ENCODE assay signal across 8 cellular contexts in the genomic region with DNA sequence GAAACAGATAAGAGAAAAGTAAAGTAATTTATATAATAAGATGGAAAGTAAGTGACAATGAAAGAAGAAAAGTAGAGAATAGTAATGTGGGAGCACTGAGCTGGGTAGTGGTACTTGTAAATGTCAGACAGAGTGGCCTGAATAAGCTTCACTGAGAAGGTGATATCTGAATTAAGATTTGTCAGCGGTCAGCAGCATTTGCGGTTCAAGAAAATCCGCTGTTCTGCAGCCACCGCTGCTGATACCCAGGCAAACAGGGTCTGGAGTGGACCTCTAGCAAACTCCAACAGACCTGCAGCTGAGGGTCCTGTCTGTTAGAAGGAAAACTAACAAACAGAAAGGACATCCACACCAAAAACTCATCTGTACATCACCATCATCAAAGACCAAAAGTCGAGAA. TPM values are rescaled to one million over a fixed set of nuclear protein-coding genes. Genes with fewer than 3 reads are reported as not detected.
DNase-seq lines count a peak whose midpoint lies in the region; ATAC-seq, FAIRE-seq and TF ChIP-seq lines count a peak whose summit lies in the region.
"Not testable (repeated sequence)": the region's sequence is repeated elsewhere in the genome, so short reads cannot be mapped to it uniquely, and the experiment has no call there.
"Had no signal": no experiment of that assay in that cellular context is flagged by ENCODE, and none has a peak within 500 bp of the region (broad histone marks: within the 10 kb centered on the region; RNA-seq: fewer than 3 reads in every experiment).

No MANE protein-coding gene starts in this region.

- not testable (repeated sequence) for H3K79me2 ChIP-seq in GM12878 (ENCODE audit: control insufficient read depth, insufficient read depth, low read length)

- not testable (repeated sequence) for H3K4me1 ChIP-seq in GM12878 (ENCODE audit: control insufficient read depth, insufficient read depth, low read length)

- H3K4me1 Mint-ChIP-seq in T-helper 17 cell; endothelial cell (ENCODE audit: unreplicated experiment): not testable (repeated sequence)
- H3K4me1 Mint-ChIP-seq in central memory CD8-positive, alpha-beta T cell, result peaks cover 18% of the 10 kb centered on the region

- BruUV-seq in GM12878 (replicated peaks; lab: Mats Ljungman, UMichigan), result not testable (repeated sequence)

- not testable (repeated sequence) for H3K9me3 ChIP-seq in T-helper 17 cell (ENCODE audit: control insufficient read depth, low read length, poor library complexity, severe bottlenecking); GM12878 (replicated peaks; ENCODE audit: control insufficient read depth, insufficient read depth, low read length)

- not testable (repeated sequence) for H3K4me3 Mint-ChIP-seq in T-helper 17 cell
- peak overlapping the region; percentile 3 for H3K4me3 Mint-ChIP-seq in central memory CD8-positive, alpha-beta T cell
- peak overlapping the region; percentile 56 for H3K4me3 Mint-ChIP-seq in endothelial cell (ENCODE audit: unreplicated experiment)

- in situ Hi-C loops in GM12878 (cut with MboI), result not testable (repeated sequence)

- TF ChIP-seq RAD21 in GM12878 (IDR thresholded peaks at IDR 0.05; ENCODE audit: insufficient read depth, low read depth, low read length), result not testable (repeated sequence)

- not testable (repeated sequence) for H3K9me3 Mint-ChIP-seq in central memory CD8-positive, alpha-beta T cell
- H3K9me3 Mint-ChIP-seq in endothelial cell (ENCODE audit: unreplicated experiment), result peaks cover 15% of the 10 kb centered on the region

- RAD21 ChIA-PET in GM12878 (lab: Charles Lee; ENCODE audit: unreplicated experiment), result interaction anchor here (1.0 kb wide), 1 partner anchor 129 kb away, joined by 3 read pairs; no protein-coding TSS in a partner anchor

- H2AFZ ChIP-seq in GM12878 (ENCODE audit: control insufficient read depth, low read depth, low read length), result not testable (repeated sequence)

- CTCF ChIA-PET in GM12878 (lab: Yijun Ruan, JAX), result not testable (repeated sequence)

- not testable (repeated sequence) for TF ChIP-seq CTCF in GM12878 (IDR thresholded peaks at IDR 0.05 in 2 of 3, conservative IDR thresholded peaks at IDR 0.05 in 1 of 3; ENCODE audit: control insufficient read depth in 2 of 3, extremely low read depth in 1 of 3, insufficient read depth in 1 of 3, low read depth in 3 of 3, low read length in 3 of 3); endothelial cell (IDR thresholded peaks at IDR 0.05; ENCODE audit: unreplicated experiment)

- not testable (repeated sequence) for H3K4me2 ChIP-seq in GM12878 (ENCODE audit: control insufficient read depth, insufficient read depth)

- intact Hi-C loops in GM12878 (cut with micrococcal nuclease; ENCODE audit: unreplicated experiment), result not testable (repeated sequence)

- SMC1A ChIA-PET in GM12878 (lab: Charles Lee; ENCODE audit: uncharacterized antibody, unreplicated experiment), result not testable (repeated sequence)

- peak overlapping the region; percentile 57 for H3K27ac Mint-ChIP-seq in T-helper 17 cell
- not testable (repeated sequence) for H3K27ac Mint-ChIP-seq in central memory CD8-positive, alpha-beta T cell (ENCODE audit: low read depth); endothelial cell (ENCODE audit: unreplicated experiment)

- not testable (repeated sequence) for FAIRE-seq in GM12878 (lab: Jason Lieb, UNC)

- TF ChIP-seq POLR2A in GM12878 (IDR thresholded peaks at IDR 0.05; ENCODE audit: low read depth, low read length), result not testable (repeated sequence)

- not testable (repeated sequence) for H3K9ac ChIP-seq in GM12878 (ENCODE audit: control insufficient read depth, insufficient read depth, low read length)

- not testable (repeated sequence) for DNase-seq in T-helper 17 cell; GM12878 (ENCODE audit: low read depth, low spot score); central memory CD8-positive, alpha-beta T cell (ENCODE audit: low spot score in 2 of 2); endothelial cell (ENCODE audit: low spot score)

- not testable (repeated sequence) for H3K27me3 Mint-ChIP-seq in T-helper 17 cell; central memory CD8-positive, alpha-beta T cell; endothelial cell (ENCODE audit: unreplicated experiment)

- POLR2A ChIA-PET in GM12878 (lab: Charles Lee), result interaction anchor here (0.6 kb wide), 1 partner anchor 12 kb away, joined by 4 read pairs; no protein-coding TSS in a partner anchor

- ATAC-seq in T-helper 17 cell; GM12878; central memory CD8-positive, alpha-beta T cell (replicated peaks; ENCODE audit: extremely low read depth, poor library complexity, severe bottlenecking): not testable (repeated sequence)

- not testable (repeated sequence) for TF ChIP-seq EP300 in GM12878 (IDR thresholded peaks at IDR 0.05; ENCODE audit: borderline replicate concordance in 1 of 2, control insufficient read depth in 1 of 2, low read depth in 2 of 2, low read length in 2 of 2)

- 100% methylated on average over 5 of the region's 5 CpGs for WGBS in GM12878 (ENCODE audit: insufficient coverage, insufficient replicate concordance, low lambda C conversion rate, missing lambda C conversion rate)

- H4K20me1 ChIP-seq in GM12878 (ENCODE audit: control insufficient read depth, insufficient read depth), result not testable (repeated sequence)

- not testable (repeated sequence) for H3K27ac ChIP-seq in GM12878 (ENCODE audit: control insufficient read depth, insufficient read depth)

- not testable (repeated sequence) for H3K36me3 ChIP-seq in GM12878 (ENCODE audit: control insufficient read depth in 2 of 2, insufficient read depth in 2 of 2, low read length in 1 of 2)

- not testable (repeated sequence) for H3K27me3 ChIP-seq in GM12878 (replicated peaks in 1 of 2; ENCODE audit: control insufficient read depth in 2 of 2, insufficient read depth in 2 of 2, low read length in 1 of 2)

- H3K4me3 ChIP-seq in GM12878, result not testable (repeated sequence)

- H3K36me3 Mint-ChIP-seq in T-helper 17 cell (ENCODE audit: low read depth), result peaks cover 19% of the 10 kb centered on the region
- H3K36me3 Mint-ChIP-seq in central memory CD8-positive, alpha-beta T cell (ENCODE audit: insufficient read depth), result peaks cover 24% of the 10 kb centered on the region
- H3K36me3 Mint-ChIP-seq in endothelial cell (ENCODE audit: low read depth, unreplicated experiment), result peaks cover 63% of the 10 kb centered on the region

TF ChIP-seq in GM12878, 131 proteins besides CTCF, POLR2A, EP300 and RAD21:
- TF ChIP-seq, protein P1, sequence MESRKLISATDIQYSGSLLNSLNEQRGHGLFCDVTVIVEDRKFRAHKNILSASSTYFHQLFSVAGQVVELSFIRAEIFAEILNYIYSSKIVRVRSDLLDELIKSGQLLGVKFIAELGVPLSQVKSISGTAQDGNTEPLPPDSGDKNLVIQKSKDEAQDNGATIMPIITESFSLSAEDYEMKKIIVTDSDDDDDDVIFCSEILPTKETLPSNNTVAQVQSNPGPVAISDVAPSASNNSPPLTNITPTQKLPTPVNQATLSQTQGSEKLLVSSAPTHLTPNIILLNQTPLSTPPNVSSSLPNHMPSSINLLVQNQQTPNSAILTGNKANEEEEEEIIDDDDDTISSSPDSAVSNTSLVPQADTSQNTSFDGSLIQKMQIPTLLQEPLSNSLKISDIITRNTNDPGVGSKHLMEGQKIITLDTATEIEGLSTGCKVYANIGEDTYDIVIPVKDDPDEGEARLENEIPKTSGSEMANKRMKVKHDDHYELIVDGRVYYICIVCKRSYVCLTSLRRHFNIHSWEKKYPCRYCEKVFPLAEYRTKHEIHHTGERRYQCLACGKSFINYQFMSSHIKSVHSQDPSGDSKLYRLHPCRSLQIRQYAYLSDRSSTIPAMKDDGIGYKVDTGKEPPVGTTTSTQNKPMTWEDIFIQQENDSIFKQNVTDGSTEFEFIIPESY (IDR thresholded peaks at IDR 0.05), result peak; percentile 96
TF ChIP-seq in GM12878: peak in this region for 1; not testable (repeated sequence) for 130.

RNA-seq across cellular contexts. Expression of gene TTC39A, which starts 55.9 kb away (rescaled TPM):
- not detected for total RNA-seq in T-helper 17 cell
- total RNA-seq in GM12878 (2013; cell fraction: nucleolus; rRNA removed), result 2.0 and 2.7 TPM in 2 replicates
- 0.82 and 1.6 TPM in 2 replicates for total RNA-seq in GM12878 (2014; rRNA removed)
- total RNA-seq in GM12878 (2014; rRNA removed; fragmentation: Illumina TruSeq; extraction: Trizol), result 1.3 and 1.4 TPM in 2 replicates
- 1.5 and 3.5 TPM in 2 replicates for total RNA-seq in GM12878 (2021)
- 1.1 TPM for polyA plus RNA-seq in GM12878 (2011; ENCODE audit: low read depth)
- polyA plus RNA-seq in GM12878 (2011; rRNA removed), result 0.19 and 0.50 TPM in 2 replicates
- polyA plus RNA-seq in GM12878 (2011; cell fraction: cytosol; rRNA removed), result 0.10 and 0.15 TPM in 2 replicates
- polyA plus RNA-seq in GM12878 (2011; cell fraction: nucleus; rRNA removed), result 0.18 and 0.48 TPM in 2 replicates
- 0.22 and 1.00 TPM in 2 replicates for polyA plus RNA-seq in GM12878 (2012)
- 1.2 and 1.5 TPM in 2 replicates for polyA plus RNA-seq in GM12878 (2014; fragmentation: Illumina TruSeq; extraction: Trizol)
- polyA plus RNA-seq in GM12878 (2014; fragmentation: Nextera tagmentation; extraction: Ambion mirVana), result 1 to 10 TPM in 1 of 2 experiments, under 1 TPM in 1; 0.75 to 1.1 TPM
- 1.5 and 3.0 TPM in 2 replicates for polyA plus RNA-seq in GM12878 (2014; rRNA removed)
- polyA plus RNA-seq in GM12878 (2016; fragmentation: Nextera tagmentation; extraction: Ambion mirVana), result under 1 TPM; 0.18 to 0.94 TPM
- 0.10 and 0.15 TPM in 2 replicates for polyA minus RNA-seq in GM12878 (2011; rRNA and poly(A)+ RNA removed)
- not detected in 2 replicates for polyA minus RNA-seq in GM12878 (2011; cell fraction: cytosol; rRNA and poly(A)+ RNA removed)
- polyA minus RNA-seq in GM12878 (2011; cell fraction: nucleus; rRNA and poly(A)+ RNA removed), result under 0.01 and 0.10 TPM in 2 replicates
- 0.95 TPM for total RNA-seq in endothelial cell (ENCODE audit: unreplicated experiment)
- total RNA-seq: CD4-positive, alpha-beta memory T cell; CD4-positive, CD25-positive, alpha-beta regulatory T cell had no signal
- polyA plus RNA-seq: CD14-positive monocyte; CD4-positive, alpha-beta memory T cell; CD8-positive, alpha-beta memory T cell had no signal
